Comparison of ENCODE assay signal across 6 cellular contexts in genomic region chr16:426115-426905, GRCh38. TPM values are rescaled to one million over a fixed set of nuclear protein-coding genes. Genes with fewer than 3 reads are reported as not detected.
DNase-seq lines count a peak whose midpoint lies in the region; ATAC-seq, FAIRE-seq and TF ChIP-seq lines count a peak whose summit lies in the region.

No MANE protein-coding gene starts in this region.

- H3K36me3 ChIP-seq in CD8-positive, alpha-beta memory T cell (ENCODE audit: insufficient read depth, low read length) = no peaks in the 10 kb centered on the region
- H3K36me3 ChIP-seq in colonic mucosa = no peaks in the 10 kb centered on the region
- H3K36me3 ChIP-seq in parathyroid adenoma (ENCODE audit: control insufficient read depth, insufficient read depth, low read length) = no peaks in the 10 kb centered on the region

- peak overlapping the region in 5 of 8 donors; percentile 11 to 87 (median 78) for H3K27ac Mint-ChIP-seq in CD8-positive, alpha-beta memory T cell

- no peaks in the 10 kb centered on the region for H3K9me3 ChIP-seq in CD8-positive, alpha-beta memory T cell (ENCODE audit: low read length)
- H3K9me3 ChIP-seq in colonic mucosa (no peaks in the 10 kb centered on the region), parathyroid adenoma (ENCODE audit: control insufficient read depth, low read length) (no peaks in the 10 kb centered on the region)

- H3K27me3 ChIP-seq in CD8-positive, alpha-beta memory T cell (ENCODE audit: insufficient read depth, low read length, poor library complexity, severe bottlenecking) = peaks cover 3% of the 10 kb centered on the region
- H3K27me3 ChIP-seq in colonic mucosa = no peaks in the 10 kb centered on the region
- H3K27me3 ChIP-seq in parathyroid adenoma (ENCODE audit: control insufficient read depth, insufficient read depth, low read length) = no peaks in the 10 kb centered on the region

- CTCF ChIA-PET in CD8-positive, alpha-beta memory T cell (lab: Charles Lee) = interaction anchor here (0.5 to 1.9 kb wide), 2 partner anchors 35 to 143 kb away, joined by 3 to 7 read pairs; no protein-coding TSS in a partner anchor

- H3K4me3 ChIP-seq in CD8-positive, alpha-beta memory T cell (ENCODE audit: low read length) = peak overlapping the region; percentile 50
- H3K4me3 ChIP-seq in colonic mucosa (peak overlapping the region; percentile 63), parathyroid adenoma (ENCODE audit: low read depth, low read length) (peak overlapping the region; percentile 79)

- TF ChIP-seq CTCF in colonic mucosa (IDR thresholded peaks at IDR 0.05) (no peak), parathyroid adenoma (IDR thresholded peaks at IDR 0.05) (no peak)

- peaks cover 0 to 14% (median 3%) of the 10 kb centered on the region in 3 donors for H3K36me3 Mint-ChIP-seq in CD8-positive, alpha-beta memory T cell

- H3K4me3 Mint-ChIP-seq in CD8-positive, alpha-beta memory T cell = peak overlapping the region; percentile 73 to 95 (median 84)

- ATAC-seq in HG03159 (IDR thresholded peaks at IDR 0.05; ENCODE audit: unreplicated experiment) = peak; percentile 8

- peaks cover 24% of the 10 kb centered on the region for H3K79me2 ChIP-seq in parathyroid adenoma

- no peak for FAIRE-seq in HTR-8/SVneo (lab: Jason Lieb, UNC)

- peak overlapping the region; percentile 95 for H3K4me2 ChIP-seq in parathyroid adenoma (ENCODE audit: low read length)

- no peaks in the 10 kb centered on the region for H3K9me3 Mint-ChIP-seq in CD8-positive, alpha-beta memory T cell

- H3K27ac ChIP-seq in CD8-positive, alpha-beta memory T cell (ENCODE audit: low read depth, low read length) = no peak overlapping the region
- no peak overlapping the region for H3K27ac ChIP-seq in colonic mucosa
- peak overlapping the region; percentile 30 for H3K27ac ChIP-seq in parathyroid adenoma

- POLR2A ChIA-PET in CD8-positive, alpha-beta memory T cell (lab: Charles Lee) = interaction anchor here (0.9 to 2.4 kb wide), 4 partner anchors 25 to 198 kb away, joined by 3 to 9 read pairs (median 5); partner anchors contain the start of genes DECR2 and FAM234A

- H3K9ac ChIP-seq in colonic mucosa (ENCODE audit: low read depth in 2 of 2, low read length in 2 of 2) = peak overlapping the region; percentile 51 to 83
- H3K9ac ChIP-seq in parathyroid adenoma = no peak overlapping the region

- H3K4me1 Mint-ChIP-seq in CD8-positive, alpha-beta memory T cell = peaks cover 29 to 43% (median 42%) of the 10 kb centered on the region in 3 donors

- H3K4me1 ChIP-seq in CD8-positive, alpha-beta memory T cell (ENCODE audit: insufficient read depth, low read length) = peaks cover 18% of the 10 kb centered on the region
- H3K4me1 ChIP-seq in colonic mucosa = no peaks in the 10 kb centered on the region
- peaks cover 8% of the 10 kb centered on the region for H3K4me1 ChIP-seq in parathyroid adenoma

- DNase-seq in CD8-positive, alpha-beta memory T cell = peak in 1 of 5 donors; percentile 1
- DNase-seq in colonic mucosa = peak; percentile 38
- no peak for DNase-seq in SIG-M5 treated with dmso at 0.1 percent for 504 hours (lab: John Stamatoyannopoulos, UW; ENCODE audit: unreplicated experiment)
- no peak for DNase-seq in HTR-8/SVneo (ENCODE audit: insufficient read length, low spot score)

- H2AFZ ChIP-seq in parathyroid adenoma = peak overlapping the region; percentile 47

- peaks cover 0 to 3% of the 10 kb centered on the region in 2 donors for H3K27me3 Mint-ChIP-seq in CD8-positive, alpha-beta memory T cell

- intact Hi-C loops in colonic mucosa (cut with DNase I) = no loop called here

RNA-seq across cellular contexts. Expression of gene RAB11FIP3, which starts 0.9 kb away (rescaled TPM):
- 10 to 100 TPM; 30.0 to 32.8 TPM for total RNA-seq in CD8-positive, alpha-beta memory T cell
- 4.4 TPM for polyA plus RNA-seq in CD8-positive, alpha-beta memory T cell
- 10 to 100 TPM; 20.9 to 22.3 TPM for total RNA-seq in colonic mucosa

RNA-seq across cellular contexts. Expression of gene DECR2, which starts 24.6 kb away (rescaled TPM):
- 1 to 10 TPM; 6.8 to 7.9 TPM for total RNA-seq in CD8-positive, alpha-beta memory T cell
- polyA plus RNA-seq in CD8-positive, alpha-beta memory T cell = 3.9 TPM
- total RNA-seq in colonic mucosa = 10 to 100 TPM; 31.3 to 50.2 TPM

RNA-seq across cellular contexts. Expression of gene NME4, which starts 29.3 kb away (rescaled TPM):
- 10 to 100 TPM; 14.1 to 15.4 TPM for total RNA-seq in CD8-positive, alpha-beta memory T cell
- 49.9 TPM for polyA plus RNA-seq in CD8-positive, alpha-beta memory T cell
- total RNA-seq in colonic mucosa = 10 to 100 TPM; 38.3 to 63.6 TPM

RNA-seq across cellular contexts. Expression of gene PGAP6, which starts 44.5 kb away (rescaled TPM):
- 10 to 100 TPM; 36.1 to 36.2 TPM for total RNA-seq in CD8-positive, alpha-beta memory T cell
- 23.1 TPM for polyA plus RNA-seq in CD8-positive, alpha-beta memory T cell
- 100 to 1,000 TPM in 1 of 2 donors, 10 to 100 TPM in 1; 99.6 to 102 TPM for total RNA-seq in colonic mucosa

RNA-seq across cellular contexts. Expression of gene MRPL28, which starts 56.0 kb away (rescaled TPM):
- 10 to 100 TPM; 90.2 to 98.0 TPM for total RNA-seq in CD8-positive, alpha-beta memory T cell
- polyA plus RNA-seq in CD8-positive, alpha-beta memory T cell = 67.8 TPM
- total RNA-seq in colonic mucosa = 10 to 100 TPM; 59.4 to 75.4 TPM
